In the genomic region with DNA sequence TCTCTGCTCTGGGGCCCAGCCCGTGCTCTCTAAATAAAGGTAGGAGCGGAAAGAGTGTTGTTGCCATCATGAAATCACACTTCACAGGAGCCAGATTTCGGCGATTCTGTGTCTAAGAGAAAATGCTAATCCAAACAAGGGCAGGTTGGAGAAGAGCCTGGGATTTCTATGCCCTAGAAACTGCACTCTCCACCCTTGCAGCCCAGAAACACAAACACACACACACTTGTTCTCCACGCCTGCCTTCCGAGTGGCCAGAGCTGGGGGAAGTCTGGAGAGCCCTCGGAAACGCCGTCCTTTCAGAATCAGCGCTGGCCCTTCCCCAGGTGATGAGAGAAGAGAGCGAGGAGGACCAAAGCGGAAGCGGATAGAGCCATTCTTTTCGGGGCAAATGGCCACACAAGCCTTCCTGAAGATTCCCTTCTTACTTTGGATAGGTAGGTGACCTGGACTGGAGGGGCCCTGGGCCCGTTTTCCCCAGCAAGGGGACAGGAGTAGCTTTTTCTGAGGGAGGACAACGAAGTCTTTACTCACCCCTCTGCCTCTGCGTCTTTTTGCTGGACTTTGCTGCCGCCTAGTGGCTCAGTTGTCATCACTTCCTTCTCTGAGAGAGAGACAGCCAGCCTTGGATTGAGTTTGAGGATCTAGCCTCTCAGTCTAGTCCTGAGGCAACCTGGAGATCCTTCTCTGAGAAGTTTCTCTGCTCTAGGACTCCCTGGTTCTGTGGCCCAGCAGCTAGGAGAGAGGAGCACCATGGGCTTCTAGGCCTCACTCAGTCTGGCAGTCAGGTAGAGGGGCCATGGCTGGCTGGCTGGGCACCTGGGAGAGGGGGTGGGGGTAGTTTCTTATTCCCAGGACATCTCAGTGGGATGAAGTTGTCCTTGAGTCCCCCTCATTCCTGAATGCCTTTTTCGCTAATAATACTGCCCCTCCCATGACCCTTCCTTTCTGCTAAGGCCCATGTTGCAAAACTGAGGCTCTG, we compare ENCODE assay signal across 1 cellular context.
A peak's percentile ranks its signal among the peaks of the same experiment; 100 is the strongest.
TF ChIP-seq lines count a peak whose summit lies in the region.

No MANE protein-coding gene starts in this region.

TF ChIP-seq in HepG2, 621 proteins besides CTCF, POLR2A, EP300 and RAD21 (continued from another document and continues in another):
- TF ChIP-seq, protein P1, sequence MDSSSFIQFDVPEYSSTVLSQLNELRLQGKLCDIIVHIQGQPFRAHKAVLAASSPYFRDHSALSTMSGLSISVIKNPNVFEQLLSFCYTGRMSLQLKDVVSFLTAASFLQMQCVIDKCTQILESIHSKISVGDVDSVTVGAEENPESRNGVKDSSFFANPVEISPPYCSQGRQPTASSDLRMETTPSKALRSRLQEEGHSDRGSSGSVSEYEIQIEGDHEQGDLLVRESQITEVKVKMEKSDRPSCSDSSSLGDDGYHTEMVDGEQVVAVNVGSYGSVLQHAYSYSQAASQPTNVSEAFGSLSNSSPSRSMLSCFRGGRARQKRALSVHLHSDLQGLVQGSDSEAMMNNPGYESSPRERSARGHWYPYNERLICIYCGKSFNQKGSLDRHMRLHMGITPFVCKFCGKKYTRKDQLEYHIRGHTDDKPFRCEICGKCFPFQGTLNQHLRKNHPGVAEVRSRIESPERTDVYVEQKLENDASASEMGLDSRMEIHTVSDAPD (CRISPR knock-in tag; IDR thresholded peaks at IDR 0.05) = no peak
- TF ChIP-seq, protein P2, sequence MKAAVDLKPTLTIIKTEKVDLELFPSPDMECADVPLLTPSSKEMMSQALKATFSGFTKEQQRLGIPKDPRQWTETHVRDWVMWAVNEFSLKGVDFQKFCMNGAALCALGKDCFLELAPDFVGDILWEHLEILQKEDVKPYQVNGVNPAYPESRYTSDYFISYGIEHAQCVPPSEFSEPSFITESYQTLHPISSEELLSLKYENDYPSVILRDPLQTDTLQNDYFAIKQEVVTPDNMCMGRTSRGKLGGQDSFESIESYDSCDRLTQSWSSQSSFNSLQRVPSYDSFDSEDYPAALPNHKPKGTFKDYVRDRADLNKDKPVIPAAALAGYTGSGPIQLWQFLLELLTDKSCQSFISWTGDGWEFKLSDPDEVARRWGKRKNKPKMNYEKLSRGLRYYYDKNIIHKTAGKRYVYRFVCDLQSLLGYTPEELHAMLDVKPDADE (CRISPR knock-in tag; IDR thresholded peaks at IDR 0.05) = no peak
- TF ChIP-seq ISL2 (CRISPR knock-in tag; IDR thresholded peaks at IDR 0.05) (no peak), ATF7 (IDR thresholded peaks at IDR 0.05) (no peak), ATF7 (CRISPR knock-in tag; IDR thresholded peaks at IDR 0.05) (no peak), GATAD2A (CRISPR knock-in tag; IDR thresholded peaks at IDR 0.05) (no peak), NFRKB (IDR thresholded peaks at IDR 0.05) (no peak), RARA (CRISPR knock-in tag; IDR thresholded peaks at IDR 0.05) (no peak), ZNF891 (CRISPR knock-in tag; IDR thresholded peaks at IDR 0.05) (0 out of 2 replicates have a peak, but pooled peaks have one; percentile 26), ELF3 (CRISPR knock-in tag; IDR thresholded peaks at IDR 0.05) (peak; percentile 94), ZNF329 (CRISPR knock-in tag; IDR thresholded peaks at IDR 0.05; ENCODE audit: low read depth) (no peak), SRSF4 (IDR thresholded peaks at IDR 0.05; ENCODE audit: low read depth, low read length, poor library complexity, severe bottlenecking) (no peak), FLYWCH1 (CRISPR knock-in tag; IDR thresholded peaks at IDR 0.05) (no peak), ZNF501 (CRISPR knock-in tag; IDR thresholded peaks at IDR 0.05) (peak; percentile 52; the same call in 1 of the 2 replicates), FOXA3 (CRISPR knock-in tag; IDR thresholded peaks at IDR 0.05) (0 out of 2 replicates have a peak, but pooled peaks have one; percentile 11), HNRNPUL1 (IDR thresholded peaks at IDR 0.05; ENCODE audit: low read depth, low read length) (no peak), GABPB1 (CRISPR knock-in tag; IDR thresholded peaks at IDR 0.05) (peak; percentile 26; the same call in 1 of the 2 replicates), ZNF773 (CRISPR knock-in tag; IDR thresholded peaks at IDR 0.05; ENCODE audit: borderline replicate concordance) (no peak), SMYD3 (CRISPR knock-in tag; IDR thresholded peaks at IDR 0.05) (no peak), FIP1L1 (IDR thresholded peaks at IDR 0.05; ENCODE audit: borderline replicate concordance, insufficient read depth, low read depth, low read length) (no peak)
- TF ChIP-seq, protein P3, sequence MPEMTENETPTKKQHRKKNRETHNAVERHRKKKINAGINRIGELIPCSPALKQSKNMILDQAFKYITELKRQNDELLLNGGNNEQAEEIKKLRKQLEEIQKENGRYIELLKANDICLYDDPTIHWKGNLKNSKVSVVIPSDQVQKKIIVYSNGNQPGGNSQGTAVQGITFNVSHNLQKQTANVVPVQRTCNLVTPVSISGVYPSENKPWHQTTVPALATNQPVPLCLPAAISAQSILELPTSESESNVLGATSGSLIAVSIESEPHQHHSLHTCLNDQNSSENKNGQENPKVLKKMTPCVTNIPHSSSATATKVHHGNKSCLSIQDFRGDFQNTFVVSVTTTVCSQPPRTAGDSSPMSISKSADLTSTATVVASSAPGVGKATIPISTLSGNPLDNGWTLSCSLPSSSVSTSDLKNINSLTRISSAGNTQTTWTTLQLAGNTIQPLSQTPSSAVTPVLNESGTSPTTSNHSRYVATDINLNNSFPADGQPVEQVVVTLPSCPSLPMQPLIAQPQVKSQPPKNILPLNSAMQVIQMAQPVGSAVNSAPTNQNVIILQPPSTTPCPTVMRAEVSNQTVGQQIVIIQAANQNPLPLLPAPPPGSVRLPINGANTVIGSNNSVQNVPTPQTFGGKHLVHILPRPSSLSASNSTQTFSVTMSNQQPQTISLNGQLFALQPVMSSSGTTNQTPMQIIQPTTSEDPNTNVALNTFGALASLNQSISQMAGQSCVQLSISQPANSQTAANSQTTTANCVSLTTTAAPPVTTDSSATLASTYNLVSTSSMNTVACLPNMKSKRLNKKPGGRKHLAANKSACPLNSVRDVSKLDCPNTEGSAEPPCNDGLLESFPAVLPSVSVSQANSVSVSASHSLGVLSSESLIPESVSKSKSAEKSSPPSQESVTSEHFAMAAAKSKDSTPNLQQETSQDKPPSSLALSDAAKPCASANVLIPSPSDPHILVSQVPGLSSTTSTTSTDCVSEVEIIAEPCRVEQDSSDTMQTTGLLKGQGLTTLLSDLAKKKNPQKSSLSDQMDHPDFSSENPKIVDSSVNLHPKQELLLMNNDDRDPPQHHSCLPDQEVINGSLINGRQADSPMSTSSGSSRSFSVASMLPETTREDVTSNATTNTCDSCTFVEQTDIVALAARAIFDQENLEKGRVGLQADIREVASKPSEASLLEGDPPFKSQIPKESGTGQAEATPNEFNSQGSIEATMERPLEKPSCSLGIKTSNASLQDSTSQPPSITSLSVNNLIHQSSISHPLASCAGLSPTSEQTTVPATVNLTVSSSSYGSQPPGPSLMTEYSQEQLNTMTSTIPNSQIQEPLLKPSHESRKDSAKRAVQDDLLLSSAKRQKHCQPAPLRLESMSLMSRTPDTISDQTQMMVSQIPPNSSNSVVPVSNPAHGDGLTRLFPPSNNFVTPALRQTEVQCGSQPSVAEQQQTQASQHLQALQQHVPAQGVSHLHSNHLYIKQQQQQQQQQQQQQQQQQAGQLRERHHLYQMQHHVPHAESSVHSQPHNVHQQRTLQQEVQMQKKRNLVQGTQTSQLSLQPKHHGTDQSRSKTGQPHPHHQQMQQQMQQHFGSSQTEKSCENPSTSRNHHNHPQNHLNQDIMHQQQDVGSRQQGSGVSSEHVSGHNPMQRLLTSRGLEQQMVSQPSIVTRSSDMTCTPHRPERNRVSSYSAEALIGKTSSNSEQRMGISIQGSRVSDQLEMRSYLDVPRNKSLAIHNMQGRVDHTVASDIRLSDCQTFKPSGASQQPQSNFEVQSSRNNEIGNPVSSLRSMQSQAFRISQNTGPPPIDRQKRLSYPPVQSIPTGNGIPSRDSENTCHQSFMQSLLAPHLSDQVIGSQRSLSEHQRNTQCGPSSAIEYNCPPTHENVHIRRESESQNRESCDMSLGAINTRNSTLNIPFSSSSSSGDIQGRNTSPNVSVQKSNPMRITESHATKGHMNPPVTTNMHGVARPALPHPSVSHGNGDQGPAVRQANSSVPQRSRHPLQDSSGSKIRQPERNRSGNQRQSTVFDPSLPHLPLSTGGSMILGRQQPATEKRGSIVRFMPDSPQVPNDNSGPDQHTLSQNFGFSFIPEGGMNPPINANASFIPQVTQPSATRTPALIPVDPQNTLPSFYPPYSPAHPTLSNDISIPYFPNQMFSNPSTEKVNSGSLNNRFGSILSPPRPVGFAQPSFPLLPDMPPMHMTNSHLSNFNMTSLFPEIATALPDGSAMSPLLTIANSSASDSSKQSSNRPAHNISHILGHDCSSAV (CRISPR knock-in tag; IDR thresholded peaks at IDR 0.05; ENCODE audit: borderline replicate concordance) = no peak
- TF ChIP-seq, protein P4, sequence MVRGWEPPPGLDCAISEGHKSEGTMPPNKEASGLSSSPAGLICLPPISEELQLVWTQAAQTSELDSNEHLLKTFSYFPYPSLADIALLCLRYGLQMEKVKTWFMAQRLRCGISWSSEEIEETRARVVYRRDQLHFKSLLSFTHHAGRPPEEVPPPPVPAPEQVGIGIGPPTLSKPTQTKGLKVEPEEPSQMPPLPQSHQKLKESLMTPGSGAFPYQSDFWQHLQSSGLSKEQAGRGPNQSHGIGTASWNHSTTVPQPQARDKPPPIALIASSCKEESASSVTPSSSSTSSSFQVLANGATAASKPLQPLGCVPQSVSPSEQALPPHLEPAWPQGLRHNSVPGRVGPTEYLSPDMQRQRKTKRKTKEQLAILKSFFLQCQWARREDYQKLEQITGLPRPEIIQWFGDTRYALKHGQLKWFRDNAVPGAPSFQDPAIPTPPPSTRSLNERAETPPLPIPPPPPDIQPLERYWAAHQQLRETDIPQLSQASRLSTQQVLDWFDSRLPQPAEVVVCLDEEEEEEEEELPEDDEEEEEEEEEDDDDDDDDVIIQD (CRISPR knock-in tag; IDR thresholded peaks at IDR 0.05; ENCODE audit: low read depth) = no peak
- TF ChIP-seq, protein P5, sequence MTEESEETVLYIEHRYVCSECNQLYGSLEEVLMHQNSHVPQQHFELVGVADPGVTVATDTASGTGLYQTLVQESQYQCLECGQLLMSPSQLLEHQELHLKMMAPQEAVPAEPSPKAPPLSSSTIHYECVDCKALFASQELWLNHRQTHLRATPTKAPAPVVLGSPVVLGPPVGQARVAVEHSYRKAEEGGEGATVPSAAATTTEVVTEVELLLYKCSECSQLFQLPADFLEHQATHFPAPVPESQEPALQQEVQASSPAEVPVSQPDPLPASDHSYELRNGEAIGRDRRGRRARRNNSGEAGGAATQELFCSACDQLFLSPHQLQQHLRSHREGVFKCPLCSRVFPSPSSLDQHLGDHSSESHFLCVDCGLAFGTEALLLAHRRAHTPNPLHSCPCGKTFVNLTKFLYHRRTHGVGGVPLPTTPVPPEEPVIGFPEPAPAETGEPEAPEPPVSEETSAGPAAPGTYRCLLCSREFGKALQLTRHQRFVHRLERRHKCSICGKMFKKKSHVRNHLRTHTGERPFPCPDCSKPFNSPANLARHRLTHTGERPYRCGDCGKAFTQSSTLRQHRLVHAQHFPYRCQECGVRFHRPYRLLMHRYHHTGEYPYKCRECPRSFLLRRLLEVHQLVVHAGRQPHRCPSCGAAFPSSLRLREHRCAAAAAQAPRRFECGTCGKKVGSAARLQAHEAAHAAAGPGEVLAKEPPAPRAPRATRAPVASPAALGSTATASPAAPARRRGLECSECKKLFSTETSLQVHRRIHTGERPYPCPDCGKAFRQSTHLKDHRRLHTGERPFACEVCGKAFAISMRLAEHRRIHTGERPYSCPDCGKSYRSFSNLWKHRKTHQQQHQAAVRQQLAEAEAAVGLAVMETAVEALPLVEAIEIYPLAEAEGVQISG (CRISPR knock-in tag; IDR thresholded peaks at IDR 0.05) = no peak
- TF ChIP-seq, protein P6, sequence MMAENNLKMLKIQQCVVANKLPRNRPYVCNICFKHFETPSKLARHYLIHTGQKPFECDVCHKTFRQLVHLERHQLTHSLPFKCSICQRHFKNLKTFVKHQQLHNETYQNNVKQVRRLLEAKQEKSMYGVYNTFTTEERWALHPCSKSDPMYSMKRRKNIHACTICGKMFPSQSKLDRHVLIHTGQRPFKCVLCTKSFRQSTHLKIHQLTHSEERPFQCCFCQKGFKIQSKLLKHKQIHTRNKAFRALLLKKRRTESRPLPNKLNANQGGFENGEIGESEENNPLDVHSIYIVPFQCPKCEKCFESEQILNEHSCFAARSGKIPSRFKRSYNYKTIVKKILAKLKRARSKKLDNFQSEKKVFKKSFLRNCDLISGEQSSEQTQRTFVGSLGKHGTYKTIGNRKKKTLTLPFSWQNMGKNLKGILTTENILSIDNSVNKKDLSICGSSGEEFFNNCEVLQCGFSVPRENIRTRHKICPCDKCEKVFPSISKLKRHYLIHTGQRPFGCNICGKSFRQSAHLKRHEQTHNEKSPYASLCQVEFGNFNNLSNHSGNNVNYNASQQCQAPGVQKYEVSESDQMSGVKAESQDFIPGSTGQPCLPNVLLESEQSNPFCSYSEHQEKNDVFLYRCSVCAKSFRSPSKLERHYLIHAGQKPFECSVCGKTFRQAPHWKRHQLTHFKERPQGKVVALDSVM (CRISPR knock-in tag; IDR thresholded peaks at IDR 0.05) = peak; percentile 34; the same call in 1 of the 2 replicates
- TF ChIP-seq, protein P7, sequence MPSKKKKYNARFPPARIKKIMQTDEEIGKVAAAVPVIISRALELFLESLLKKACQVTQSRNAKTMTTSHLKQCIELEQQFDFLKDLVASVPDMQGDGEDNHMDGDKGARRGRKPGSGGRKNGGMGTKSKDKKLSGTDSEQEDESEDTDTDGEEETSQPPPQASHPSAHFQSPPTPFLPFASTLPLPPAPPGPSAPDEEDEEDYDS (CRISPR knock-in tag; IDR thresholded peaks at IDR 0.05) = no peak
- TF ChIP-seq, protein P8, sequence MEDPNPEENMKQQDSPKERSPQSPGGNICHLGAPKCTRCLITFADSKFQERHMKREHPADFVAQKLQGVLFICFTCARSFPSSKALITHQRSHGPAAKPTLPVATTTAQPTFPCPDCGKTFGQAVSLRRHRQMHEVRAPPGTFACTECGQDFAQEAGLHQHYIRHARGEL (CRISPR knock-in tag; IDR thresholded peaks at IDR 0.05) = no peak
- TF ChIP-seq, protein P9, sequence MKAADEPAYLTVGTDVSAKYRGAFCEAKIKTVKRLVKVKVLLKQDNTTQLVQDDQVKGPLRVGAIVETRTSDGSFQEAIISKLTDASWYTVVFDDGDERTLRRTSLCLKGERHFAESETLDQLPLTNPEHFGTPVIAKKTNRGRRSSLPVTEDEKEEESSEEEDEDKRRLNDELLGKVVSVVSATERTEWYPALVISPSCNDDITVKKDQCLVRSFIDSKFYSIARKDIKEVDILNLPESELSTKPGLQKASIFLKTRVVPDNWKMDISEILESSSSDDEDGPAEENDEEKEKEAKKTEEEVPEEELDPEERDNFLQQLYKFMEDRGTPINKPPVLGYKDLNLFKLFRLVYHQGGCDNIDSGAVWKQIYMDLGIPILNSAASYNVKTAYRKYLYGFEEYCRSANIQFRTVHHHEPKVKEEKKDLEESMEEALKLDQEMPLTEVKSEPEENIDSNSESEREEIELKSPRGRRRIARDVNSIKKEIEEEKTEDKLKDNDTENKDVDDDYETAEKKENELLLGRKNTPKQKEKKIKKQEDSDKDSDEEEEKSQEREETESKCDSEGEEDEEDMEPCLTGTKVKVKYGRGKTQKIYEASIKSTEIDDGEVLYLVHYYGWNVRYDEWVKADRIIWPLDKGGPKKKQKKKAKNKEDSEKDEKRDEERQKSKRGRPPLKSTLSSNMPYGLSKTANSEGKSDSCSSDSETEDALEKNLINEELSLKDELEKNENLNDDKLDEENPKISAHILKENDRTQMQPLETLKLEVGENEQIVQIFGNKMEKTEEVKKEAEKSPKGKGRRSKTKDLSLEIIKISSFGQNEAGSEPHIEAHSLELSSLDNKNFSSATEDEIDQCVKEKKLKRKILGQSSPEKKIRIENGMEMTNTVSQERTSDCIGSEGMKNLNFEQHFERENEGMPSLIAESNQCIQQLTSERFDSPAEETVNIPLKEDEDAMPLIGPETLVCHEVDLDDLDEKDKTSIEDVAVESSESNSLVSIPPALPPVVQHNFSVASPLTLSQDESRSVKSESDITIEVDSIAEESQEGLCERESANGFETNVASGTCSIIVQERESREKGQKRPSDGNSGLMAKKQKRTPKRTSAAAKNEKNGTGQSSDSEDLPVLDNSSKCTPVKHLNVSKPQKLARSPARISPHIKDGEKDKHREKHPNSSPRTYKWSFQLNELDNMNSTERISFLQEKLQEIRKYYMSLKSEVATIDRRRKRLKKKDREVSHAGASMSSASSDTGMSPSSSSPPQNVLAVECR (CRISPR knock-in tag; IDR thresholded peaks at IDR 0.05; ENCODE audit: borderline replicate concordance) = peak; percentile 14; the same call in 1 of the 2 replicates
